In genomic region chr9:68778635-68779034, GRCh38 we compare ENCODE assay signal across 14 cellular contexts.
DNase-seq lines count a peak whose midpoint lies in the region; ATAC-seq, FAIRE-seq and TF ChIP-seq lines count a peak whose summit lies in the region.
"Had no signal": no experiment of that assay in that cellular context is flagged by ENCODE, and none has a peak within 500 bp of the region (broad histone marks: within the 10 kb centered on the region; RNA-seq: fewer than 3 reads in every experiment).

No MANE protein-coding gene starts in this region.

- H2AFZ ChIP-seq in SU-DHL-6 (ENCODE audit: low read depth, low read length, severe bottlenecking): peak overlapping the region; percentile 99
- peak overlapping the region; percentile 63 for H2AFZ ChIP-seq in keratinocyte (ENCODE audit: control insufficient read depth, low read length)

- H3K9me3 ChIP-seq in A549: no peaks in the 10 kb centered on the region
- H3K9me3 ChIP-seq in SU-DHL-6 (ENCODE audit: insufficient read depth, low read length): no peaks in the 10 kb centered on the region
- H3K9me3 ChIP-seq in keratinocyte (ENCODE audit: control insufficient read depth, low read depth, low read length): no peaks in the 10 kb centered on the region

- no peak for FAIRE-seq in A549 (lab: Jason Lieb, UNC)
- peak; percentile 83 for FAIRE-seq in GM12891 (lab: Jason Lieb, UNC)
- no peak for FAIRE-seq in keratinocyte (lab: Jason Lieb, UNC)

- DNase-seq in A549 (ENCODE audit: low read depth in 1 of 2, low spot score in 1 of 2) (no peak), GM12891 (ENCODE audit: insufficient read length, low spot score) (no peak), keratinocyte (ENCODE audit: low read depth, low spot score) (no peak), ureter (ENCODE audit: low spot score) (no peak)
- no peak for DNase-seq in stimulated activated CD4-positive, alpha-beta T cell treated with anti-CD3 and anti-CD28 coated beads, Interleukin-4, amount 100 ng/mL, for 1 hour
- DNase-seq: activated naive CD4-positive, alpha-beta T cell treated with anti-CD3 and anti-CD28 coated beads, Interleukin-2, amount 10 ng/mL, durations not matched to agents 7 days and 5 days; Calu3; cortex of kidney; MV-4-11; NCI-H2081; NCI-H69 had no signal

- H3K27ac ChIP-seq in A549 (no peak overlapping the region), SU-DHL-6 (ENCODE audit: low read depth, low read length) (no peak overlapping the region), keratinocyte (ENCODE audit: control insufficient read depth, insufficient read depth, low read length) (no peak overlapping the region)

- H3K4me3 ChIP-seq in A549 (no peak overlapping the region), SU-DHL-6 (ENCODE audit: insufficient read depth, low read length, poor library complexity, severe bottlenecking) (no peak overlapping the region), keratinocyte (ENCODE audit: control insufficient read depth in 2 of 3, extremely low read depth in 1 of 3, insufficient read depth in 2 of 3, low read depth in 1 of 3, low read length in 3 of 3) (no peak overlapping the region)

- no peak for ATAC-seq in A549
- ATAC-seq in GM21576 (IDR thresholded peaks at IDR 0.05; ENCODE audit: unreplicated experiment): no peak
- ATAC-seq in HG02763 (IDR thresholded peaks at IDR 0.05; ENCODE audit: unreplicated experiment): no peak

- H3K9ac ChIP-seq in SU-DHL-6 (ENCODE audit: low read length) (no peak overlapping the region), keratinocyte (ENCODE audit: control insufficient read depth, extremely low read depth, insufficient read depth, low read length) (no peak overlapping the region)

- H3K36me3 ChIP-seq in SU-DHL-6 (ENCODE audit: low read length): no peaks in the 10 kb centered on the region
- H3K36me3 ChIP-seq in keratinocyte (ENCODE audit: control insufficient read depth in 2 of 2, extremely low read depth in 1 of 2, insufficient read depth in 2 of 2, low read length in 2 of 2): no peaks in the 10 kb centered on the region

- no peaks in the 10 kb centered on the region for H3K9me2 ChIP-seq in SU-DHL-6 (replicated peaks; ENCODE audit: insufficient read depth, low read length)

- H3K4me1 ChIP-seq in A549: peaks cover 8% of the 10 kb centered on the region; the same call in 2 of the 3 replicates
- peaks cover 19% of the 10 kb centered on the region for H3K4me1 ChIP-seq in keratinocyte (ENCODE audit: control insufficient read depth, extremely low read depth, insufficient read depth, low read length)

- no peaks in the 10 kb centered on the region; the same call in 1 of the 2 replicates for H3F3A ChIP-seq in SU-DHL-6 (ENCODE audit: insufficient read depth)

- H3K4me2 ChIP-seq in A549: no peak overlapping the region; the same call in 2 of the 3 replicates
- peak overlapping the region; percentile 95 for H3K4me2 ChIP-seq in SU-DHL-6 (ENCODE audit: low read depth, low read length, poor library complexity, severe bottlenecking)
- H3K4me2 ChIP-seq in keratinocyte (ENCODE audit: control insufficient read depth, extremely low read depth, insufficient read depth, low read depth, low read length): peak overlapping the region; percentile 90

- no peaks in the 10 kb centered on the region for H3K27me3 ChIP-seq in SU-DHL-6 (ENCODE audit: low read length)
- H3K27me3 ChIP-seq in keratinocyte (ENCODE audit: control insufficient read depth, extremely low read depth, insufficient read depth, low read length): no peaks in the 10 kb centered on the region

- no peak for TF ChIP-seq EP300 in A549 (IDR thresholded peaks at IDR 0.05)

- CTCF ChIA-PET in A549 (lab: Yijun Ruan, JAX): interaction anchor here (1.0 to 1.3 kb wide), 2 partner anchors 11 to 195 kb away, joined by 3 read pairs; no protein-coding TSS in a partner anchor

- H3K79me2 ChIP-seq in SU-DHL-6 (ENCODE audit: insufficient read depth, low read length): peaks cover 34% of the 10 kb centered on the region
- peaks cover 16% of the 10 kb centered on the region for H3K79me2 ChIP-seq in keratinocyte (ENCODE audit: control insufficient read depth, insufficient read depth, low read length)

- no peak for TF ChIP-seq RAD21 in A549 (conservative IDR thresholded peaks at IDR 0.05 in 1 of 2, IDR thresholded peaks at IDR 0.05 in 1 of 2)

- TF ChIP-seq POLR2A in A549 (IDR thresholded peaks at IDR 0.05; ENCODE audit: low read length) (no peak), GM12891 (IDR thresholded peaks at IDR 0.05; ENCODE audit: low read depth, low read length) (no peak)

- 92% methylated on average over 5 of the region's 5 CpGs for WGBS in A549 (ENCODE audit: missing lambda C conversion rate)

- H3K9me1 ChIP-seq in keratinocyte (ENCODE audit: control insufficient read depth, extremely low read depth, insufficient read depth, low read length): no peaks in the 10 kb centered on the region

- dilution Hi-C loops in keratinocyte (cut with MboI; ENCODE audit: extremely low pct_ligation_motif_present, low sequenced_read_pairs): no loop called here

- POLR2A ChIA-PET in A549 (lab: Yijun Ruan, JAX): no interaction called here

- no peak for TF ChIP-seq CTCF in A549 (IDR thresholded peaks at IDR 0.05)
- no peak for TF ChIP-seq CTCF in SU-DHL-6 (IDR thresholded peaks at IDR 0.05; ENCODE audit: insufficient read depth, low read length, poor library complexity, severe bottlenecking)
- no peak for TF ChIP-seq CTCF in keratinocyte (optimal IDR thresholded peaks at IDR 0.05 in 1 of 3, IDR thresholded peaks at IDR 0.05 in 1 of 3, conservative IDR thresholded peaks at IDR 0.05 in 1 of 3; ENCODE audit: extremely low read depth in 1 of 3, insufficient read depth in 2 of 3, low read length in 3 of 3)

- H4K20me1 ChIP-seq in SU-DHL-6 (ENCODE audit: low read depth, low read length) (peaks cover 10% of the 10 kb centered on the region; the same call in 1 of the 2 replicates), keratinocyte (ENCODE audit: control insufficient read depth, extremely low read depth, insufficient read depth, low read length) (no peaks in the 10 kb centered on the region)

TF ChIP-seq in A549, 52 proteins besides CTCF, POLR2A, EP300 and RAD21:
- TF ChIP-seq MAFK (IDR thresholded peaks at IDR 0.05; ENCODE audit: partially characterized antibody) (peak; percentile 51), ESRRA (IDR thresholded peaks at IDR 0.05; ENCODE audit: borderline replicate concordance, low read length) (no peak)

TF ChIP-seq in GM12891, 5 proteins besides CTCF, POLR2A, EP300 and RAD21:
- TF ChIP-seq POU2F2 (IDR thresholded peaks at IDR 0.05; ENCODE audit: low read depth, low read length) (no peak), TAF1 (IDR thresholded peaks at IDR 0.05; ENCODE audit: low read depth, low read length) (no peak), SPI1 (IDR thresholded peaks at IDR 0.05; ENCODE audit: low read depth, low read length) (no peak), PAX5 (IDR thresholded peaks at IDR 0.05; ENCODE audit: insufficient read depth, low read length, severe bottlenecking) (no peak), POLR2AphosphoS5 (IDR thresholded peaks at IDR 0.05; ENCODE audit: low read depth, low read length) (no peak)
TF ChIP-seq in GM12891: peak in this region for 0.
